8 cellular contexts compared by ENCODE assay signal in the genomic region with DNA sequence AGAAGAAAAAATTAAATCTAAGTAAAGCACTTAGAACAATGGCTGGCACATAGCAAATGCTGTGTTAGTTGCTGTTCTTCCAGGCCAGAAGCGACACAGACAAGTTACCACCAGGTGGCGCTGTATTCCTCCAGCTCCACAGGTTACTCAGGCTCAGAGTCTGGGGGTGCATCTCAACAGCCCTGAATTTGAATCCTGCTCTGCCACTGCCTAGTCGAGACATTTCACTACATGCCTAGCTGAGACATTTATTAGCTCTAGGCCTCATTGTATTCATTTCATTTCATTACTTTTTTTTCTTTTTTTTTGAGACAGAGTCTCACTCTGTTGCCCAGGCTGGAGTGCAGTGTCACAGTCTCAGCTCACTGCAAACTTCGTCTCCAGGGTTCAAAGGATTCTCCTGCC. TPM values are rescaled to one million over a fixed set of nuclear protein-coding genes. Genes with fewer than 3 reads are reported as not detected.
DNase-seq lines count a peak whose midpoint lies in the region; ATAC-seq and TF ChIP-seq lines count a peak whose summit lies in the region.

No MANE protein-coding gene starts in this region.

- intact Hi-C loops in CD4-positive, alpha-beta T cell (cut with DNase I, micrococcal nuclease), result loop anchor here (1.0 to 10.0 kb wide), 4 partner anchors 170 to 330 kb away; no protein-coding TSS in a partner anchor
- intact Hi-C loops in Panc1 (cut with micrococcal nuclease; ENCODE audit: unreplicated experiment), result no loop called here

- H2BK15ac ChIP-seq in neuronal stem cell (ENCODE audit: low read length), result no peak overlapping the region

- no peak overlapping the region for H3K4me2 ChIP-seq in neuronal stem cell (ENCODE audit: insufficient read depth, low read length, poor library complexity, severe bottlenecking)

- in situ Hi-C loops in Panc1 (cut with HindIII; ENCODE audit: low pct_unique_long_range_greater_than_20kb, low sequenced_read_pairs), result no loop called here

- H3K36me3 ChIP-seq in Panc1 (ENCODE audit: control insufficient read depth, insufficient read depth, low read length) (no peaks in the 10 kb centered on the region), neuronal stem cell (replicated peaks in 1 of 2; ENCODE audit: control insufficient read depth in 2 of 2, insufficient read depth in 2 of 2, low read length in 2 of 2) (no peaks in the 10 kb centered on the region)

- H3K4me3 ChIP-seq in Panc1 (ENCODE audit: low read depth in 2 of 2, low read length in 2 of 2), result no peak overlapping the region
- H3K4me3 ChIP-seq in neuronal stem cell (ENCODE audit: low read length in 2 of 2), result no peak overlapping the region

- no CpG with 5 or more reads among the region's 4 CpGs for WGBS in neuronal stem cell (ENCODE audit: extremely low coverage in 2 of 2, insufficient read length in 2 of 2, insufficient replicate concordance in 1 of 2), 2 donors

- H3K4me1 Mint-ChIP-seq in CD4-positive, alpha-beta T cell (ENCODE audit: low read depth), result peaks cover 32% of the 10 kb centered on the region
- H3K4me1 Mint-ChIP-seq in activated T-cell treated with anti-CD3 and anti-CD28 coated beads, Interleukin-2, amount 50 U/mL, for 72 hours (ENCODE audit: low read depth), result peaks cover 29% of the 10 kb centered on the region

- no peaks in the 10 kb centered on the region for H3K79me1 ChIP-seq in neuronal stem cell (ENCODE audit: low read depth, low read length)

- H3K27me3 ChIP-seq in CD4-positive, alpha-beta T cell (ENCODE audit: control insufficient read depth, insufficient read depth, low read length), result no peaks in the 10 kb centered on the region
- H3K27me3 ChIP-seq in Panc1 (ENCODE audit: control insufficient read depth, insufficient read depth, low read length) (no peaks in the 10 kb centered on the region), neuronal stem cell (ENCODE audit: control insufficient read depth in 3 of 3, insufficient read depth in 3 of 3, low read depth in 1 of 3, low read length in 3 of 3) (no peaks in the 10 kb centered on the region)

- no peaks in the 10 kb centered on the region for H3K36me3 Mint-ChIP-seq in CD4-positive, alpha-beta T cell (ENCODE audit: low read depth)
- no peaks in the 10 kb centered on the region for H3K36me3 Mint-ChIP-seq in activated T-cell treated with anti-CD3 and anti-CD28 coated beads, Interleukin-2, amount 50 U/mL, for 72 hours (ENCODE audit: insufficient read depth in 2 of 2)

- H2AFZ ChIP-seq in neuronal stem cell (ENCODE audit: low read length), result no peak overlapping the region

- no peak overlapping the region for H3K27ac ChIP-seq in CD4-positive, alpha-beta T cell (ENCODE audit: low read depth, low read length)
- H3K27ac ChIP-seq in Panc1 (ENCODE audit: low read length) (no peak overlapping the region), neuronal stem cell (replicated peaks; ENCODE audit: low read length) (no peak overlapping the region), substantia nigra (ENCODE audit: low read depth, low read length, poor library complexity, severe bottlenecking) (no peak overlapping the region)

- no TSS peak for BruUV-seq in Panc1 (replicated peaks; lab: Mats Ljungman, UMichigan)

- no peak overlapping the region for H3K27ac Mint-ChIP-seq in CD4-positive, alpha-beta T cell
- H3K27ac Mint-ChIP-seq in activated T-cell treated with anti-CD3 and anti-CD28 coated beads, Interleukin-2, amount 50 U/mL, for 72 hours, result no peak overlapping the region

- H3K4me1 ChIP-seq in Panc1 (ENCODE audit: control insufficient read depth, insufficient read depth, low read length), result no peaks in the 10 kb centered on the region
- H3K4me1 ChIP-seq in neuronal stem cell (ENCODE audit: control insufficient read depth in 2 of 2, insufficient read depth in 1 of 2, low read depth in 1 of 2, low read length in 2 of 2), result no peaks in the 10 kb centered on the region

- no peaks in the 10 kb centered on the region for H3K9me3 ChIP-seq in CD4-positive, alpha-beta T cell (ENCODE audit: control insufficient read depth, low read length)
- no peaks in the 10 kb centered on the region for H3K9me3 ChIP-seq in Panc1 (ENCODE audit: control insufficient read depth, insufficient read depth, low read depth, low read length)
- peaks cover 0 to 2% of the 10 kb centered on the region in 2 donors for H3K9me3 ChIP-seq in neuronal stem cell (replicated peaks in 1 of 2; ENCODE audit: control insufficient read depth in 2 of 2, insufficient read depth in 1 of 2, low read depth in 1 of 2, low read length in 2 of 2)

- H2AK5ac ChIP-seq in neuronal stem cell (ENCODE audit: low read depth, low read length), result no peak overlapping the region

- CTCF ChIA-PET in CD4-positive, alpha-beta T cell (lab: Charles Lee), result interaction anchor here (0.9 to 1.8 kb wide), 3 partner anchors 11 to 170 kb away, joined by 3 to 9 read pairs (median 5); no protein-coding TSS in a partner anchor
- CTCF ChIA-PET in Panc1 (lab: Charles Lee), result interaction anchor here (0.7 kb wide), 1 partner anchor 172 kb away, joined by 4 read pairs; no protein-coding TSS in a partner anchor

- TF ChIP-seq CTCF in CD4-positive, alpha-beta T cell (IDR thresholded peaks at IDR 0.05), result peak; percentile 99
- TF ChIP-seq CTCF in Panc1 (IDR thresholded peaks at IDR 0.05), result peak; percentile 84

- POLR2A ChIA-PET in CD4-positive, alpha-beta T cell (lab: Charles Lee), result no interaction called here
- POLR2A ChIA-PET in Panc1 (lab: Charles Lee), result no interaction called here

- H4K8ac ChIP-seq in neuronal stem cell (ENCODE audit: low read depth, low read length), result no peak overlapping the region

- H3K4me3 Mint-ChIP-seq in CD4-positive, alpha-beta T cell, result no peak overlapping the region
- H3K4me3 Mint-ChIP-seq in activated T-cell treated with anti-CD3 and anti-CD28 coated beads, Interleukin-2, amount 50 U/mL, for 72 hours, result no peak overlapping the region

- no peak overlapping the region for H2BK120ac ChIP-seq in neuronal stem cell (ENCODE audit: low read depth, low read length)

- DNase-seq in CD4-positive, alpha-beta T cell, result peak; percentile 68 to 77 (median 76)
- DNase-seq in HT1080 (ENCODE audit: low read depth), result peak; percentile 49
- peak; percentile 22 for DNase-seq in Panc1 (ENCODE audit: low read depth, low spot score)
- DNase-seq in activated T-cell treated with anti-CD3 and anti-CD28 coated beads, Interleukin-2, amount 50 U/mL, for 72 hours, result peak; percentile 74 to 78
- DNase-seq in fibroblast of peridontal ligament (ENCODE audit: extremely low read depth), result peak; percentile 79
- peak; percentile 68 for DNase-seq in neuronal stem cell (ENCODE audit: low spot score)
- DNase-seq in substantia nigra (lab: John Stamatoyannopoulos, UW), result peak in 41 of 49 donors; percentile 1 to 68 (median 32)

- H3K4ac ChIP-seq in neuronal stem cell (ENCODE audit: low read length), result no peak overlapping the region

- no peak overlapping the region for H2BK12ac ChIP-seq in neuronal stem cell (ENCODE audit: low read length)

- ATAC-seq in CD4-positive, alpha-beta T cell (ENCODE audit: poor library complexity), result peak; percentile 78
- peak; percentile 88 for ATAC-seq in Panc1
- peak; percentile 68 to 76 for ATAC-seq in activated T-cell treated with anti-CD3 and anti-CD28 coated beads, Interleukin-2, amount 50 U/mL, for 72 hours (replicated peaks in 1 of 2)
- ATAC-seq in GM21526 (IDR thresholded peaks at IDR 0.05; ENCODE audit: low FRiP score, unreplicated experiment), result no peak

- no peak overlapping the region for H3K23ac ChIP-seq in neuronal stem cell (ENCODE audit: low read depth, low read length, poor library complexity)

- H3K27me3 Mint-ChIP-seq in CD4-positive, alpha-beta T cell, result peaks cover 21% of the 10 kb centered on the region
- peaks cover 3% of the 10 kb centered on the region for H3K27me3 Mint-ChIP-seq in activated T-cell treated with anti-CD3 and anti-CD28 coated beads, Interleukin-2, amount 50 U/mL, for 72 hours (ENCODE audit: low read depth)

- H2BK5ac ChIP-seq in neuronal stem cell (ENCODE audit: low read length), result no peak overlapping the region

- H3K18ac ChIP-seq in neuronal stem cell (ENCODE audit: low read length), result no peak overlapping the region

- H4K91ac ChIP-seq in neuronal stem cell (ENCODE audit: low read depth, low read length, poor library complexity), result no peak overlapping the region

- H3K9me3 Mint-ChIP-seq in CD4-positive, alpha-beta T cell, result no peaks in the 10 kb centered on the region
- no peaks in the 10 kb centered on the region for H3K9me3 Mint-ChIP-seq in activated T-cell treated with anti-CD3 and anti-CD28 coated beads, Interleukin-2, amount 50 U/mL, for 72 hours

- H3K9ac ChIP-seq in neuronal stem cell (ENCODE audit: low read depth, low read length, poor library complexity), result no peak overlapping the region

- H3K14ac ChIP-seq in neuronal stem cell (ENCODE audit: low read length), result no peak overlapping the region

RNA-seq across cellular contexts. Expression of a gene that starts 16.4 kb away (rescaled TPM):
- not detected for total RNA-seq in CD4-positive, alpha-beta T cell
- total RNA-seq in HT1080 (2014; rRNA removed; shearing (Covaris generic)), result not detected in 2 replicates
- not detected in 2 replicates for polyA plus RNA-seq in HT1080 (2015; cell fraction: cytosol; rRNA removed)
- not detected in 2 replicates for polyA plus RNA-seq in HT1080 (2015; cell fraction: nucleus; rRNA removed)
- total RNA-seq in Panc1 (2021; ENCODE audit: unreplicated experiment), result 0.26 TPM
- polyA plus RNA-seq in Panc1 (2012; ENCODE audit: insufficient read length), result not detected
- total RNA-seq in activated T-cell treated with anti-CD3 and anti-CD28 coated beads, Interleukin-2, amount 50 U/mL, for 72 hours, result not detected
- polyA plus RNA-seq in neuronal stem cell (2013, experiment 1 of 2), result not detected
- polyA plus RNA-seq in neuronal stem cell (2013, experiment 2 of 2), result not detected

Comparison
In these comparisons a context has a peak if more than half of its experiments do, and no peak if none do; other contexts are left out.
1. DNase-seq: peak in every context shown above with its lines; median percentile 79 in fibroblast of peridontal ligament; 76 in CD4-positive, alpha-beta T cell; 76 in activated T-cell treated with anti-CD3 and anti-CD28 coated beads, Interleukin-2, amount 50 U/mL, for 72 hours; 68 in neuronal stem cell; 49 in HT1080; 32 in substantia nigra; 22 in Panc1.